8 cellular contexts compared by ENCODE assay signal in genomic region chr7:8217200-8218068, GRCh38. TPM values are rescaled to one million over a fixed set of nuclear protein-coding genes. Genes with fewer than 3 reads are reported as not detected.
A peak's percentile ranks its signal among the peaks of the same experiment; 100 is the strongest.
DNase-seq lines count a peak whose midpoint lies in the region; ATAC-seq and TF ChIP-seq lines count a peak whose summit lies in the region.

No MANE protein-coding gene starts in this region.

- peak in 4 of 5 donors; percentile 65 to 69 (median 67) for DNase-seq in CD4-positive, alpha-beta memory T cell
- DNase-seq in NCI-H1694 (lab: John Stamatoyannopoulos, UW) (peak; percentile 95), esophagus squamous epithelium (lab: John Stamatoyannopoulos, UW) (no peak), neuronal stem cell (ENCODE audit: low spot score) (peak; percentile 67)

- no peak overlapping the region for H2BK120ac ChIP-seq in neuronal stem cell (ENCODE audit: low read depth, low read length)

- peak; percentile 62 for ATAC-seq in GM19372 (IDR thresholded peaks at IDR 0.05; ENCODE audit: low read depth, unreplicated experiment)
- ATAC-seq in GM21526 (IDR thresholded peaks at IDR 0.05; ENCODE audit: low FRiP score, unreplicated experiment), result no peak
- no peak for ATAC-seq in GM18873 (IDR thresholded peaks at IDR 0.05; ENCODE audit: low FRiP score, unreplicated experiment)

- intact Hi-C loops in CD4-positive, alpha-beta memory T cell (cut with micrococcal nuclease), result loop anchor here (1.0 to 5.0 kb wide), 10 partner anchors 80 to 1252 kb away; partner anchors contain the start of genes C1GALT1 and UMAD1
- intact Hi-C loops in esophagus squamous epithelium (cut with DNase I), result no loop called here

- no peak overlapping the region for H4K91ac ChIP-seq in neuronal stem cell (ENCODE audit: low read depth, low read length, poor library complexity)

- no peaks in the 10 kb centered on the region for H3K9me2 ChIP-seq in SU-DHL-6 (replicated peaks; ENCODE audit: insufficient read depth, low read length)

- no peak overlapping the region for H3K23ac ChIP-seq in neuronal stem cell (ENCODE audit: low read depth, low read length, poor library complexity)

- no peak overlapping the region for H3K14ac ChIP-seq in neuronal stem cell (ENCODE audit: low read length)

- no peaks in the 10 kb centered on the region for H3K79me2 ChIP-seq in SU-DHL-6 (ENCODE audit: insufficient read depth, low read length)

- POLR2A ChIA-PET in CD4-positive, alpha-beta memory T cell (lab: Charles Lee; ENCODE audit: partially characterized antibody), result no interaction called here

- H3K9ac ChIP-seq in SU-DHL-6 (ENCODE audit: low read length) (no peak overlapping the region), neuronal stem cell (ENCODE audit: low read depth, low read length, poor library complexity) (no peak overlapping the region)

- H3K18ac ChIP-seq in neuronal stem cell (ENCODE audit: low read length), result no peak overlapping the region

- H3K36me3 Mint-ChIP-seq in CD4-positive, alpha-beta memory T cell, result no peaks in the 10 kb centered on the region

- TF ChIP-seq CTCF in SU-DHL-6 (IDR thresholded peaks at IDR 0.05; ENCODE audit: insufficient read depth, low read length, poor library complexity, severe bottlenecking), result peak; percentile 51
- peak; percentile 49 to 78 (median 70) for TF ChIP-seq CTCF in esophagus squamous epithelium (IDR thresholded peaks at IDR 0.05)

- no peaks in the 10 kb centered on the region for H3K36me3 ChIP-seq in CD4-positive, alpha-beta memory T cell (ENCODE audit: insufficient read depth, low read length)
- H3K36me3 ChIP-seq in SU-DHL-6 (ENCODE audit: low read length) (no peaks in the 10 kb centered on the region), esophagus squamous epithelium (peaks cover 0 to 9% (median 0%) of the 10 kb centered on the region in 3 donors), neuronal stem cell (replicated peaks in 1 of 2; ENCODE audit: control insufficient read depth in 2 of 2, insufficient read depth in 2 of 2, low read length in 2 of 2) (no peaks in the 10 kb centered on the region)

- no peak overlapping the region for H3K4me3 Mint-ChIP-seq in CD4-positive, alpha-beta memory T cell

- H3K27ac ChIP-seq in CD4-positive, alpha-beta memory T cell (ENCODE audit: low read depth, low read length), result no peak overlapping the region
- H3K27ac ChIP-seq in SU-DHL-6 (ENCODE audit: low read depth, low read length) (no peak overlapping the region), esophagus squamous epithelium (no peak overlapping the region), neuronal stem cell (replicated peaks; ENCODE audit: low read length) (no peak overlapping the region)

- no peaks in the 10 kb centered on the region for H4K20me1 ChIP-seq in SU-DHL-6 (ENCODE audit: low read depth, low read length)

- H2AFZ ChIP-seq in SU-DHL-6 (ENCODE audit: low read depth, low read length, severe bottlenecking), result no peak overlapping the region
- peak overlapping the region; percentile 47 for H2AFZ ChIP-seq in neuronal stem cell (ENCODE audit: low read length)

- no peak overlapping the region for H3K4me2 ChIP-seq in SU-DHL-6 (ENCODE audit: low read depth, low read length, poor library complexity, severe bottlenecking)
- no peak overlapping the region for H3K4me2 ChIP-seq in neuronal stem cell (ENCODE audit: insufficient read depth, low read length, poor library complexity, severe bottlenecking)

- H3K4me1 Mint-ChIP-seq in CD4-positive, alpha-beta memory T cell, result peaks cover 0 to 4% (median 2%) of the 10 kb centered on the region in 4 donors

- no peaks in the 10 kb centered on the region for H3K9me3 Mint-ChIP-seq in CD4-positive, alpha-beta memory T cell

- no peak overlapping the region for H2AK5ac ChIP-seq in neuronal stem cell (ENCODE audit: low read depth, low read length)

- no peaks in the 10 kb centered on the region for H3K9me3 ChIP-seq in CD4-positive, alpha-beta memory T cell (ENCODE audit: control insufficient read depth in 1 of 2, low read length in 2 of 2)
- H3K9me3 ChIP-seq in SU-DHL-6 (ENCODE audit: insufficient read depth, low read length) (no peaks in the 10 kb centered on the region), esophagus squamous epithelium (no peaks in the 10 kb centered on the region), neuronal stem cell (replicated peaks in 1 of 2; ENCODE audit: control insufficient read depth in 2 of 2, insufficient read depth in 1 of 2, low read depth in 1 of 2, low read length in 2 of 2) (no peaks in the 10 kb centered on the region)

- no peak overlapping the region for H3K4ac ChIP-seq in neuronal stem cell (ENCODE audit: low read length)

- no peak overlapping the region for H4K8ac ChIP-seq in neuronal stem cell (ENCODE audit: low read depth, low read length)

- WGBS in esophagus squamous epithelium, 2 donors, result 47 to 51% methylated on average over 7 of the region's 7 CpGs
- no CpG with 5 or more reads among the region's 7 CpGs for WGBS in neuronal stem cell (ENCODE audit: extremely low coverage in 2 of 2, insufficient read length in 2 of 2, insufficient replicate concordance in 1 of 2), 2 donors

- no peak overlapping the region for H2BK12ac ChIP-seq in neuronal stem cell (ENCODE audit: low read length)

- H3K27ac Mint-ChIP-seq in CD4-positive, alpha-beta memory T cell, result peak overlapping the region in 2 of 7 donors; percentile 26 to 47

- H2BK5ac ChIP-seq in neuronal stem cell (ENCODE audit: low read length), result no peak overlapping the region

- H3K4me1 ChIP-seq in CD4-positive, alpha-beta memory T cell (ENCODE audit: insufficient read depth, low read length), result no peaks in the 10 kb centered on the region
- H3K4me1 ChIP-seq in esophagus squamous epithelium (no peaks in the 10 kb centered on the region), neuronal stem cell (ENCODE audit: control insufficient read depth in 2 of 2, insufficient read depth in 1 of 2, low read depth in 1 of 2, low read length in 2 of 2) (peaks cover 18 to 32% of the 10 kb centered on the region in 2 donors)

- H3K79me1 ChIP-seq in neuronal stem cell (ENCODE audit: low read depth, low read length), result no peaks in the 10 kb centered on the region

- CTCF ChIA-PET in CD4-positive, alpha-beta memory T cell (lab: Charles Lee; ENCODE audit: partially characterized antibody), result interaction anchor here (0.7 to 8.2 kb wide), 12 partner anchors 9 to 1112 kb away, joined by 3 to 65 read pairs (median 4); no protein-coding TSS in a partner anchor

- no peaks in the 10 kb centered on the region for H3K27me3 Mint-ChIP-seq in CD4-positive, alpha-beta memory T cell

- no peak overlapping the region for H2BK15ac ChIP-seq in neuronal stem cell (ENCODE audit: low read length)

- no peaks in the 10 kb centered on the region for H3F3A ChIP-seq in SU-DHL-6 (ENCODE audit: insufficient read depth)

- H3K27me3 ChIP-seq in CD4-positive, alpha-beta memory T cell (ENCODE audit: insufficient read depth, low read length), result no peaks in the 10 kb centered on the region
- H3K27me3 ChIP-seq in SU-DHL-6 (ENCODE audit: low read length), result no peaks in the 10 kb centered on the region
- H3K27me3 ChIP-seq in esophagus squamous epithelium, result no peaks in the 10 kb centered on the region
- H3K27me3 ChIP-seq in neuronal stem cell (ENCODE audit: control insufficient read depth in 3 of 3, insufficient read depth in 3 of 3, low read depth in 1 of 3, low read length in 3 of 3), result no peaks in the 10 kb centered on the region

- TF ChIP-seq POLR2A in esophagus squamous epithelium (IDR thresholded peaks at IDR 0.05), result no peak

- H3K4me3 ChIP-seq in CD4-positive, alpha-beta memory T cell (ENCODE audit: low read length in 2 of 2), result no peak overlapping the region
- H3K4me3 ChIP-seq in SU-DHL-6 (ENCODE audit: insufficient read depth, low read length, poor library complexity, severe bottlenecking) (no peak overlapping the region), esophagus squamous epithelium (no peak overlapping the region), neuronal stem cell (ENCODE audit: low read length in 2 of 2) (no peak overlapping the region)

RNA-seq across cellular contexts. Expression of gene ICA1, which starts 44.5 kb away (rescaled TPM):
- 1 to 10 TPM; 1.2 TPM for total RNA-seq in CD4-positive, alpha-beta memory T cell
- 1 to 10 TPM; 3.6 to 7.4 TPM for polyA plus RNA-seq in CD4-positive, alpha-beta memory T cell
- total RNA-seq in esophagus squamous epithelium, result 10 to 100 TPM in 1 of 4 donors, 1 to 10 TPM in 3; 5.6 to 12.6 (median 9.6) TPM
- polyA plus RNA-seq in neuronal stem cell (2013, experiment 1 of 2), result 6.6 TPM
- 7.8 TPM for polyA plus RNA-seq in neuronal stem cell (2013, experiment 2 of 2)
